Comparison of ENCODE assay signal across 1 cellular context in the genomic region with DNA sequence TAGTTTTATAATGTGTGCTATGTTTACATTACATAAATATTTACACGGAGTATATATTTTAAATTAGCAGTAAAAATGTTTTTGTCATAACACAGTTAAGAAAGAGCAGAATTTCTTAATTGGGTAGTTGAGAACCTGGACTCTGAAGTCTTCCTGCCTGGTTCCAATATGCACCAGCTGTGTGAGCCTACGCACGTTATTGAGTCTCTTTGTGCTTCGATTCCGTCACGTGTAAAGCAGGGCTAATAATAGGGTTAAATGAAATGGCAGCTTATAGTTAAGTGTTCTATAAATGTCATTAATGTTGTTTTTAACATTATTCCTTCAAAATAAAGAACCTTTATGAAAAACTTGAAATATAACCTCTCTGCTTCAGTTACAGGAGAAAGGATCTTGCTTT.
TF ChIP-seq lines count a peak whose summit lies in the region.

No MANE protein-coding gene starts in this region.

TF ChIP-seq in K562, 482 proteins besides CTCF, POLR2A, EP300 and RAD21 (continued from another document):
- TF ChIP-seq, protein P1, sequence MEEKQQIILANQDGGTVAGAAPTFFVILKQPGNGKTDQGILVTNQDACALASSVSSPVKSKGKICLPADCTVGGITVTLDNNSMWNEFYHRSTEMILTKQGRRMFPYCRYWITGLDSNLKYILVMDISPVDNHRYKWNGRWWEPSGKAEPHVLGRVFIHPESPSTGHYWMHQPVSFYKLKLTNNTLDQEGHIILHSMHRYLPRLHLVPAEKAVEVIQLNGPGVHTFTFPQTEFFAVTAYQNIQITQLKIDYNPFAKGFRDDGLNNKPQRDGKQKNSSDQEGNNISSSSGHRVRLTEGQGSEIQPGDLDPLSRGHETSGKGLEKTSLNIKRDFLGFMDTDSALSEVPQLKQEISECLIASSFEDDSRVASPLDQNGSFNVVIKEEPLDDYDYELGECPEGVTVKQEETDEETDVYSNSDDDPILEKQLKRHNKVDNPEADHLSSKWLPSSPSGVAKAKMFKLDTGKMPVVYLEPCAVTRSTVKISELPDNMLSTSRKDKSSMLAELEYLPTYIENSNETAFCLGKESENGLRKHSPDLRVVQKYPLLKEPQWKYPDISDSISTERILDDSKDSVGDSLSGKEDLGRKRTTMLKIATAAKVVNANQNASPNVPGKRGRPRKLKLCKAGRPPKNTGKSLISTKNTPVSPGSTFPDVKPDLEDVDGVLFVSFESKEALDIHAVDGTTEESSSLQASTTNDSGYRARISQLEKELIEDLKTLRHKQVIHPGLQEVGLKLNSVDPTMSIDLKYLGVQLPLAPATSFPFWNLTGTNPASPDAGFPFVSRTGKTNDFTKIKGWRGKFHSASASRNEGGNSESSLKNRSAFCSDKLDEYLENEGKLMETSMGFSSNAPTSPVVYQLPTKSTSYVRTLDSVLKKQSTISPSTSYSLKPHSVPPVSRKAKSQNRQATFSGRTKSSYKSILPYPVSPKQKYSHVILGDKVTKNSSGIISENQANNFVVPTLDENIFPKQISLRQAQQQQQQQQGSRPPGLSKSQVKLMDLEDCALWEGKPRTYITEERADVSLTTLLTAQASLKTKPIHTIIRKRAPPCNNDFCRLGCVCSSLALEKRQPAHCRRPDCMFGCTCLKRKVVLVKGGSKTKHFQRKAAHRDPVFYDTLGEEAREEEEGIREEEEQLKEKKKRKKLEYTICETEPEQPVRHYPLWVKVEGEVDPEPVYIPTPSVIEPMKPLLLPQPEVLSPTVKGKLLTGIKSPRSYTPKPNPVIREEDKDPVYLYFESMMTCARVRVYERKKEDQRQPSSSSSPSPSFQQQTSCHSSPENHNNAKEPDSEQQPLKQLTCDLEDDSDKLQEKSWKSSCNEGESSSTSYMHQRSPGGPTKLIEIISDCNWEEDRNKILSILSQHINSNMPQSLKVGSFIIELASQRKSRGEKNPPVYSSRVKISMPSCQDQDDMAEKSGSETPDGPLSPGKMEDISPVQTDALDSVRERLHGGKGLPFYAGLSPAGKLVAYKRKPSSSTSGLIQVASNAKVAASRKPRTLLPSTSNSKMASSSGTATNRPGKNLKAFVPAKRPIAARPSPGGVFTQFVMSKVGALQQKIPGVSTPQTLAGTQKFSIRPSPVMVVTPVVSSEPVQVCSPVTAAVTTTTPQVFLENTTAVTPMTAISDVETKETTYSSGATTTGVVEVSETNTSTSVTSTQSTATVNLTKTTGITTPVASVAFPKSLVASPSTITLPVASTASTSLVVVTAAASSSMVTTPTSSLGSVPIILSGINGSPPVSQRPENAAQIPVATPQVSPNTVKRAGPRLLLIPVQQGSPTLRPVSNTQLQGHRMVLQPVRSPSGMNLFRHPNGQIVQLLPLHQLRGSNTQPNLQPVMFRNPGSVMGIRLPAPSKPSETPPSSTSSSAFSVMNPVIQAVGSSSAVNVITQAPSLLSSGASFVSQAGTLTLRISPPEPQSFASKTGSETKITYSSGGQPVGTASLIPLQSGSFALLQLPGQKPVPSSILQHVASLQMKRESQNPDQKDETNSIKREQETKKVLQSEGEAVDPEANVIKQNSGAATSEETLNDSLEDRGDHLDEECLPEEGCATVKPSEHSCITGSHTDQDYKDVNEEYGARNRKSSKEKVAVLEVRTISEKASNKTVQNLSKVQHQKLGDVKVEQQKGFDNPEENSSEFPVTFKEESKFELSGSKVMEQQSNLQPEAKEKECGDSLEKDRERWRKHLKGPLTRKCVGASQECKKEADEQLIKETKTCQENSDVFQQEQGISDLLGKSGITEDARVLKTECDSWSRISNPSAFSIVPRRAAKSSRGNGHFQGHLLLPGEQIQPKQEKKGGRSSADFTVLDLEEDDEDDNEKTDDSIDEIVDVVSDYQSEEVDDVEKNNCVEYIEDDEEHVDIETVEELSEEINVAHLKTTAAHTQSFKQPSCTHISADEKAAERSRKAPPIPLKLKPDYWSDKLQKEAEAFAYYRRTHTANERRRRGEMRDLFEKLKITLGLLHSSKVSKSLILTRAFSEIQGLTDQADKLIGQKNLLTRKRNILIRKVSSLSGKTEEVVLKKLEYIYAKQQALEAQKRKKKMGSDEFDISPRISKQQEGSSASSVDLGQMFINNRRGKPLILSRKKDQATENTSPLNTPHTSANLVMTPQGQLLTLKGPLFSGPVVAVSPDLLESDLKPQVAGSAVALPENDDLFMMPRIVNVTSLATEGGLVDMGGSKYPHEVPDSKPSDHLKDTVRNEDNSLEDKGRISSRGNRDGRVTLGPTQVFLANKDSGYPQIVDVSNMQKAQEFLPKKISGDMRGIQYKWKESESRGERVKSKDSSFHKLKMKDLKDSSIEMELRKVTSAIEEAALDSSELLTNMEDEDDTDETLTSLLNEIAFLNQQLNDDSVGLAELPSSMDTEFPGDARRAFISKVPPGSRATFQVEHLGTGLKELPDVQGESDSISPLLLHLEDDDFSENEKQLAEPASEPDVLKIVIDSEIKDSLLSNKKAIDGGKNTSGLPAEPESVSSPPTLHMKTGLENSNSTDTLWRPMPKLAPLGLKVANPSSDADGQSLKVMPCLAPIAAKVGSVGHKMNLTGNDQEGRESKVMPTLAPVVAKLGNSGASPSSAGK (IDR thresholded peaks at IDR 0.05): no peak
- TF ChIP-seq, protein P2, sequence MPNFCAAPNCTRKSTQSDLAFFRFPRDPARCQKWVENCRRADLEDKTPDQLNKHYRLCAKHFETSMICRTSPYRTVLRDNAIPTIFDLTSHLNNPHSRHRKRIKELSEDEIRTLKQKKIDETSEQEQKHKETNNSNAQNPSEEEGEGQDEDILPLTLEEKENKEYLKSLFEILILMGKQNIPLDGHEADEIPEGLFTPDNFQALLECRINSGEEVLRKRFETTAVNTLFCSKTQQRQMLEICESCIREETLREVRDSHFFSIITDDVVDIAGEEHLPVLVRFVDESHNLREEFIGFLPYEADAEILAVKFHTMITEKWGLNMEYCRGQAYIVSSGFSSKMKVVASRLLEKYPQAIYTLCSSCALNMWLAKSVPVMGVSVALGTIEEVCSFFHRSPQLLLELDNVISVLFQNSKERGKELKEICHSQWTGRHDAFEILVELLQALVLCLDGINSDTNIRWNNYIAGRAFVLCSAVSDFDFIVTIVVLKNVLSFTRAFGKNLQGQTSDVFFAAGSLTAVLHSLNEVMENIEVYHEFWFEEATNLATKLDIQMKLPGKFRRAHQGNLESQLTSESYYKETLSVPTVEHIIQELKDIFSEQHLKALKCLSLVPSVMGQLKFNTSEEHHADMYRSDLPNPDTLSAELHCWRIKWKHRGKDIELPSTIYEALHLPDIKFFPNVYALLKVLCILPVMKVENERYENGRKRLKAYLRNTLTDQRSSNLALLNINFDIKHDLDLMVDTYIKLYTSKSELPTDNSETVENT (CRISPR knock-in tag; IDR thresholded peaks at IDR 0.05): no peak
- no peak for TF ChIP-seq KDM5B (IDR thresholded peaks at IDR 0.05; ENCODE audit: insufficient replicate concordance, low read depth, low read length)
